In genomic region chr13:79470666-79471065, GRCh38 we compare ENCODE assay signal across 9 cellular contexts.
"Had no signal": no experiment of that assay in that cellular context is flagged by ENCODE, and none has a peak within 500 bp of the region (broad histone marks: within the 10 kb centered on the region; RNA-seq: fewer than 3 reads in every experiment).

No MANE protein-coding gene starts in this region.

- H3K36me3 ChIP-seq: HAP-1 had no signal

- H3K4me1 ChIP-seq: HAP-1 had no signal

- H3K4me3 ChIP-seq: GM23248, GM23338, HAP-1 had no signal

- DNase-seq: GM23248, GOT3, H7, H9, HCEC 1CT, HFFc6 had no signal

- H3K9me3 ChIP-seq: HAP-1 had no signal

- ATAC-seq: GM23338, HCT116 had no signal
